Comparison of ENCODE assay signal across 27 cellular contexts in genomic region chr16:85113168-85113733, GRCh38. TPM values are rescaled to one million over a fixed set of nuclear protein-coding genes. Genes with fewer than 3 reads are reported as not detected.
DNase-seq lines count a peak whose midpoint lies in the region; ATAC-seq, FAIRE-seq and TF ChIP-seq lines count a peak whose summit lies in the region.
"Had no signal": no experiment of that assay in that cellular context is flagged by ENCODE, and none has a peak within 500 bp of the region (broad histone marks: within the 10 kb centered on the region; RNA-seq: fewer than 3 reads in every experiment).

No MANE protein-coding gene starts in this region.

- H3K79me2 ChIP-seq in HepG2 (ENCODE audit: insufficient read depth, low read length), result no peaks in the 10 kb centered on the region

- H3K9me3 ChIP-seq in HepG2 (ENCODE audit: low read length) (no peaks in the 10 kb centered on the region), right lobe of liver (no peaks in the 10 kb centered on the region), upper lobe of right lung (no peaks in the 10 kb centered on the region)
- H3K9me3 ChIP-seq: SK-N-SH had no signal

- H3K27me3 Mint-ChIP-seq in effector memory CD8-positive, alpha-beta T cell, result no peaks in the 10 kb centered on the region
- peaks cover 26% of the 10 kb centered on the region for H3K27me3 Mint-ChIP-seq in nephron (ENCODE audit: low read depth)

- no peak overlapping the region for H3K4me3 Mint-ChIP-seq in effector memory CD8-positive, alpha-beta T cell
- no peak overlapping the region for H3K4me3 Mint-ChIP-seq in nephron
- H3K4me3 Mint-ChIP-seq: HFFc6 had no signal

- intact Hi-C loops in HepG2 (cut with micrococcal nuclease; ENCODE audit: unreplicated experiment) (no loop called here), right lobe of liver (cut with DNase I) (loop anchor here in 1 of 2 donors (10.0 kb wide), 2 partner anchors 122 to 162 kb away; no protein-coding TSS in a partner anchor), upper lobe of right lung (cut with DNase I) (loop anchor here (10.0 kb wide), 1 partner anchor 142 kb away; no protein-coding TSS in a partner anchor)

- BruUV-seq in HepG2 (replicated peaks; lab: Mats Ljungman, UMichigan), result no TSS peak

- CTCF ChIA-PET in HepG2 (lab: Yijun Ruan, JAX; ENCODE audit: low intra/inter-chr PET ratio, low total read pairs), result no interaction called here

- POLR2A ChIA-PET in HepG2 (lab: Yijun Ruan, JAX), result no interaction called here

- FAIRE-seq in HepG2 (lab: Jason Lieb, UNC), result no peak
- FAIRE-seq: G401.6, GM18507 had no signal

- H3K36me3 Mint-ChIP-seq in effector memory CD8-positive, alpha-beta T cell (ENCODE audit: insufficient read depth), result peaks cover 3% of the 10 kb centered on the region
- no peaks in the 10 kb centered on the region for H3K36me3 Mint-ChIP-seq in nephron (ENCODE audit: low read depth)
- H3K36me3 Mint-ChIP-seq: CD8-positive, alpha-beta memory T cell had no signal

- TF ChIP-seq EP300 in HepG2 (IDR thresholded peaks at IDR 0.05; ENCODE audit: low read depth in 2 of 2, low read length in 2 of 2) (no peak), HepG2 (CRISPR knock-in tag; IDR thresholded peaks at IDR 0.05; ENCODE audit: borderline replicate concordance) (no peak)

- H3K27ac Mint-ChIP-seq in effector memory CD8-positive, alpha-beta T cell, result peak overlapping the region; percentile 71 to 74
- peak overlapping the region in 2 of 3 experiments; percentile 20 to 53 for H3K27ac Mint-ChIP-seq in nephron
- H3K27ac Mint-ChIP-seq: HFFc6 had no signal

- H3K9ac ChIP-seq in HepG2 (ENCODE audit: insufficient read depth, low read depth, low read length), result no peak overlapping the region
- H3K9ac ChIP-seq: SK-N-SH had no signal

- H3K4me3 ChIP-seq in HepG2 (replicated peaks in 1 of 3; ENCODE audit: insufficient read depth in 1 of 3, low read depth in 2 of 3, low read length in 3 of 3) (no peak overlapping the region), right lobe of liver (no peak overlapping the region), upper lobe of right lung (no peak overlapping the region)

- no peaks in the 10 kb centered on the region for H3K36me3 ChIP-seq in HepG2 (replicated peaks in 1 of 2; ENCODE audit: control insufficient read depth in 1 of 2, insufficient read depth in 2 of 2, low read length in 2 of 2)
- no peaks in the 10 kb centered on the region for H3K36me3 ChIP-seq in right lobe of liver
- no peaks in the 10 kb centered on the region for H3K36me3 ChIP-seq in upper lobe of right lung

- no peak for TF ChIP-seq RAD21 in HepG2 (CRISPR knock-in tag; IDR thresholded peaks at IDR 0.05)

- H3K4me1 Mint-ChIP-seq in effector memory CD8-positive, alpha-beta T cell (ENCODE audit: low read depth in 2 of 2), result peaks cover 6 to 15% of the 10 kb centered on the region in 2 donors
- peaks cover 20% of the 10 kb centered on the region for H3K4me1 Mint-ChIP-seq in nephron

- H3K27me3 ChIP-seq in HepG2 (ENCODE audit: control insufficient read depth in 1 of 2, insufficient read depth in 2 of 2, low read length in 2 of 2) (peaks cover 15 to 62% of the 10 kb centered on the region in 2 experiments), right lobe of liver (no peaks in the 10 kb centered on the region), upper lobe of right lung (no peaks in the 10 kb centered on the region)

- H2AFZ ChIP-seq in HepG2 (ENCODE audit: low read length), result no peak overlapping the region

- in situ Hi-C loops in HepG2 (cut with HindIII; ENCODE audit: extremely low pct_ligation_motif_present, low pct_unique_long_range_greater_than_20kb), result no loop called here

- H3K4me2 ChIP-seq in HepG2 (ENCODE audit: low read depth, low read length), result no peak overlapping the region
- H3K4me2 ChIP-seq: SK-N-SH had no signal

- TF ChIP-seq CTCF in HepG2 (CRISPR knock-in tag; IDR thresholded peaks at IDR 0.05), result no peak
- no peak for TF ChIP-seq CTCF in right lobe of liver (IDR thresholded peaks at IDR 0.05)
- no peak for TF ChIP-seq CTCF in nephron (IDR thresholded peaks at IDR 0.05; ENCODE audit: unreplicated experiment in 3 of 3)
- TF ChIP-seq CTCF in upper lobe of right lung (IDR thresholded peaks at IDR 0.05), result no peak

- no peak for ATAC-seq in HepG2
- ATAC-seq in right lobe of liver, result no peak
- no peak for ATAC-seq in effector memory CD8-positive, alpha-beta T cell (replicated peaks)
- ATAC-seq in left lobe of liver, result no peak
- no peak for ATAC-seq in upper lobe of right lung
- ATAC-seq in HG02759 (IDR thresholded peaks at IDR 0.05; ENCODE audit: unreplicated experiment), result no peak

- H3K4me1 ChIP-seq in HepG2 (ENCODE audit: insufficient read depth, low read length), result peaks cover 14% of the 10 kb centered on the region
- H3K4me1 ChIP-seq in right lobe of liver, result peaks cover 0 to 10% (median 0%) of the 10 kb centered on the region in 4 donors
- H3K4me1 ChIP-seq in upper lobe of right lung, result peaks cover 8% of the 10 kb centered on the region

- TF ChIP-seq POLR2A in HepG2 (IDR thresholded peaks at IDR 0.05; ENCODE audit: insufficient read depth in 1 of 2, low read depth in 2 of 2, low read length in 2 of 2) (no peak), right lobe of liver (IDR thresholded peaks at IDR 0.05) (no peak)

- H3K27ac ChIP-seq in HepG2 (ENCODE audit: extremely low read length, insufficient read depth, low read length) (no peak overlapping the region), right lobe of liver (no peak overlapping the region), upper lobe of right lung (no peak overlapping the region)
- H3K27ac ChIP-seq: C4-2B, RWPE1 had no signal

- WGBS in HepG2 (ENCODE audit: low lambda C conversion rate), result 64% methylated on average over 11 of the region's 14 CpGs
- WGBS in right lobe of liver (ENCODE audit: insufficient coverage, low coverage, low lambda C conversion rate, missing lambda C conversion rate), result 91% methylated on average over 8 of the region's 14 CpGs

- DNase-seq in HepG2 (ENCODE audit: low spot score) (no peak), right lobe of liver (no peak), left lobe of liver (ENCODE audit: low spot score) (no peak), upper lobe of right lung (no peak)
- DNase-seq in effector memory CD8-positive, alpha-beta T cell, result no peak
- DNase-seq: 8988T; Calu3; CD8-positive, alpha-beta memory T cell; HFFc6; NCI-H1105; NCI-H146; NCI-H2029; NCI-H2227 treated with DMSO at 0.1 percent for 48 hours; NCI-H524; NCI-H774; NK-92 treated with Interleukin-12 subunit alpha and Interleukin-12 subunit beta, amount 100 ng/mL, for 24 hours; SIG-M5; SK-N-SH had no signal

- H4K20me1 ChIP-seq in HepG2 (ENCODE audit: insufficient read depth, low read length), result no peaks in the 10 kb centered on the region

- H3K9me3 Mint-ChIP-seq in effector memory CD8-positive, alpha-beta T cell, result no peaks in the 10 kb centered on the region
- H3K9me3 Mint-ChIP-seq in nephron, result no peaks in the 10 kb centered on the region
- H3K9me3 Mint-ChIP-seq: CD8-positive, alpha-beta memory T cell; HFFc6 had no signal

TF ChIP-seq in HepG2, 621 proteins besides CTCF, POLR2A, EP300 and RAD21 (continues in another document):
- TF ChIP-seq ZNF768 (CRISPR knock-in tag; IDR thresholded peaks at IDR 0.05), result peak; percentile 95
- TF ChIP-seq ZMYM3 (CRISPR knock-in tag; IDR thresholded peaks at IDR 0.05), result peak; percentile 49
- no peak for TF ChIP-seq GTF3A (CRISPR knock-in tag; conservative IDR thresholded peaks at IDR 0.05)
- TF ChIP-seq GLMP (CRISPR knock-in tag; IDR thresholded peaks at IDR 0.05; ENCODE audit: borderline replicate concordance), result no peak
- 0 out of 2 replicates have a peak, but pooled peaks have one; percentile 16 for TF ChIP-seq KDM1A (CRISPR knock-in tag; IDR thresholded peaks at IDR 0.05)
- TF ChIP-seq HMG20B (CRISPR knock-in tag; conservative IDR thresholded peaks at IDR 0.05), result no peak
- TF ChIP-seq DR1 (CRISPR knock-in tag; IDR thresholded peaks at IDR 0.05), result no peak
- TF ChIP-seq KAT2B (IDR thresholded peaks at IDR 0.05; ENCODE audit: borderline replicate concordance, low read depth, low read length), result no peak
- no peak for TF ChIP-seq PCBP2 (optimal IDR thresholded peaks at IDR 0.05; ENCODE audit: low read depth, low read length, poor library complexity, severe bottlenecking)
- no peak for TF ChIP-seq ZKSCAN8 (CRISPR knock-in tag; IDR thresholded peaks at IDR 0.05; ENCODE audit: borderline replicate concordance)
- TF ChIP-seq ZNF430 (CRISPR knock-in tag; IDR thresholded peaks at IDR 0.05), result no peak

RNA-seq across cellular contexts. Expression of gene CIBAR2, which starts 1.0 kb away (rescaled TPM):
- not detected in 2 replicates for total RNA-seq in HepG2 (2016; rRNA removed; fragmentation: Illumina TruSeq; extraction: Trizol)
- total RNA-seq in HepG2 (2016; cell fraction: cytosol; rRNA removed; fragmentation: Illumina TruSeq; extraction: Trizol; ENCODE audit: low read depth), result not detected in 2 replicates
- total RNA-seq in HepG2 (2016; cell fraction: insoluble cytoplasmic fraction; rRNA removed; fragmentation: Illumina TruSeq; extraction: Trizol), result not detected in 2 replicates
- not detected in 2 replicates for total RNA-seq in HepG2 (2016; cell fraction: membrane; rRNA removed; fragmentation: Illumina TruSeq; extraction: Trizol)
- total RNA-seq in HepG2 (2016; cell fraction: nucleus; rRNA removed; fragmentation: Illumina TruSeq; extraction: Trizol), result not detected in 2 replicates
- not detected in 2 replicates for polyA plus RNA-seq in HepG2 (2011; rRNA removed)
- not detected in 2 replicates for polyA plus RNA-seq in HepG2 (2011; cell fraction: cytosol; rRNA removed)
- polyA plus RNA-seq in HepG2 (2011; cell fraction: nucleus; rRNA removed), result not detected in 2 replicates
- not detected in 2 replicates for polyA plus RNA-seq in HepG2 (2012)
- polyA plus RNA-seq in HepG2 (2016; cell fraction: cytosol; fragmentation: Illumina TruSeq; extraction: Trizol; ENCODE audit: low read depth), result not detected in 2 replicates
- not detected in 2 replicates for polyA plus RNA-seq in HepG2 (2016; cell fraction: insoluble cytoplasmic fraction; fragmentation: Illumina TruSeq; extraction: Trizol; ENCODE audit: low read depth)
- not detected in 2 replicates for polyA plus RNA-seq in HepG2 (2016; cell fraction: membrane; fragmentation: Illumina TruSeq; extraction: Trizol; ENCODE audit: low read depth)
- polyA plus RNA-seq in HepG2 (2016; cell fraction: nucleus; fragmentation: Illumina TruSeq; extraction: Trizol; ENCODE audit: insufficient read depth, low read depth), result not detected in 2 replicates
- not detected in 2 replicates for polyA minus RNA-seq in HepG2 (2011; rRNA and poly(A)+ RNA removed; ENCODE audit: low replicate concordance)
- not detected in 2 replicates for polyA minus RNA-seq in HepG2 (2011; cell fraction: cytosol; rRNA and poly(A)+ RNA removed)
- not detected in 2 replicates for polyA minus RNA-seq in HepG2 (2011; cell fraction: nucleus; rRNA and poly(A)+ RNA removed)
- total RNA-seq in right lobe of liver, result not detected
- not detected for total RNA-seq in left lobe of liver
- not detected for total RNA-seq in upper lobe of right lung
- total RNA-seq: Calu3; CD8-positive, alpha-beta memory T cell; Daoy; H4; HFFc6; HT1080 had no signal
- polyA plus RNA-seq: CD8-positive, alpha-beta memory T cell had no signal
